In the genomic region with DNA sequence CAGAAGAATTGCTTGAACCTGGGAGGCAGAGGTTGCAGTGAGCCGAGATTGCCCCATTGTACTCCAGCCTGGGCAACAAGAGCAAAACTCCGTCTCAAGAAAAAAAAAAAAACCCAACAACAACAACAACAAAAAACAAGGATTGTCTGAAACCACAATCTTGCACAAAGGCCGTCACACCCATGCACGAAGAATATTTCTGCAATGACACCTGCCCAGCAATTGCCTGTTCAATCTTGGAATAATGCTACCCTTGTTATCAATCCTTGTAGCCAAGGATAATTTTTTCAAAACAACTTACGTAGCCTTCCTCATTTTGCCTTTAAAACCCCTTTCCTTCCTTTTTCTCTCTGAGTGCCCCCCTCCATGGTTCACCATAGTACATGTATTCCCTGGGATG, we compare ENCODE assay signal across 23 cellular contexts.
"Had no signal": no experiment of that assay in that cellular context is flagged by ENCODE, and none has a peak within 500 bp of the region (broad histone marks: within the 10 kb centered on the region; RNA-seq: fewer than 3 reads in every experiment).

No MANE protein-coding gene starts in this region.

- H3K36me3 ChIP-seq: colonic mucosa, esophagus muscularis mucosa, esophagus squamous epithelium, gastrocnemius medialis, gastroesophageal sphincter, heart left ventricle, heart right ventricle had no signal

- ATAC-seq: effector memory CD8-positive, alpha-beta T cell; esophagus mucosa; gastrocnemius medialis; gastroesophageal sphincter; heart left ventricle; heart right ventricle had no signal

- H3K4me3 ChIP-seq: colonic mucosa, coronary artery, dorsolateral prefrontal cortex, esophagus muscularis mucosa, esophagus squamous epithelium, gastrocnemius medialis, gastroesophageal sphincter, heart left ventricle, heart right ventricle had no signal

- H3K27me3 ChIP-seq: colonic mucosa, dorsolateral prefrontal cortex, esophagus muscularis mucosa, gastrocnemius medialis, gastroesophageal sphincter, heart left ventricle had no signal

- DNase-seq: colonic mucosa; cortex of kidney; dermis blood vessel endothelial cell; dorsolateral prefrontal cortex; effector CD4-positive, alpha-beta T cell; effector CD8-positive, alpha-beta T cell; effector memory CD4-positive, alpha-beta T cell; effector memory CD8-positive, alpha-beta T cell; erythroblast; esophagus squamous epithelium; foreskin fibroblast; foreskin melanocyte; gastrocnemius medialis; glutamatergic neuron; head of caudate nucleus; heart left ventricle; heart right ventricle had no signal

- H3K27ac ChIP-seq: colonic mucosa, coronary artery, dorsolateral prefrontal cortex, epithelial cell of prostate, esophagus muscularis mucosa, esophagus squamous epithelium, gastrocnemius medialis, gastroesophageal sphincter, heart left ventricle, heart right ventricle had no signal

- H3K4me3 Mint-ChIP-seq: dendritic cell treated with granulocyte-macrophage colony-stimulating factor and Interleukin-4, amounts not matched to agents 40 ng/mL and 50 ng/mL, for 4 days; effector memory CD8-positive, alpha-beta T cell had no signal

- H3K9me3 ChIP-seq: colonic mucosa, esophagus muscularis mucosa, esophagus squamous epithelium, gastrocnemius medialis, gastroesophageal sphincter, heart left ventricle, heart right ventricle had no signal

- H3K9me3 Mint-ChIP-seq: dendritic cell treated with granulocyte-macrophage colony-stimulating factor and Interleukin-4, amounts not matched to agents 40 ng/mL and 50 ng/mL, for 4 days; effector memory CD8-positive, alpha-beta T cell had no signal

- H3K4me1 ChIP-seq: colonic mucosa had no signal

- H3K27ac Mint-ChIP-seq: dendritic cell treated with granulocyte-macrophage colony-stimulating factor and Interleukin-4, amounts not matched to agents 40 ng/mL and 50 ng/mL, for 4 days had no signal
